In genomic region chr1:11534846-11535245, GRCh38 we compare ENCODE assay signal across 1 cellular context.
TF ChIP-seq lines count a peak whose summit lies in the region.

No MANE protein-coding gene starts in this region.

TF ChIP-seq in HepG2, 621 proteins besides CTCF, POLR2A, EP300 and RAD21 (continued from another document):
- TF ChIP-seq MAFG (CRISPR knock-in tag; IDR thresholded peaks at IDR 0.05) (no peak), ZNF768 (CRISPR knock-in tag; IDR thresholded peaks at IDR 0.05) (peak; percentile 89), TBX2 (CRISPR knock-in tag; IDR thresholded peaks at IDR 0.05; ENCODE audit: borderline replicate concordance) (no peak), ZNF616 (CRISPR knock-in tag; IDR thresholded peaks at IDR 0.05; ENCODE audit: low read depth) (no peak)
